ENCODE assay signal across 15 cellular contexts in the genomic region with DNA sequence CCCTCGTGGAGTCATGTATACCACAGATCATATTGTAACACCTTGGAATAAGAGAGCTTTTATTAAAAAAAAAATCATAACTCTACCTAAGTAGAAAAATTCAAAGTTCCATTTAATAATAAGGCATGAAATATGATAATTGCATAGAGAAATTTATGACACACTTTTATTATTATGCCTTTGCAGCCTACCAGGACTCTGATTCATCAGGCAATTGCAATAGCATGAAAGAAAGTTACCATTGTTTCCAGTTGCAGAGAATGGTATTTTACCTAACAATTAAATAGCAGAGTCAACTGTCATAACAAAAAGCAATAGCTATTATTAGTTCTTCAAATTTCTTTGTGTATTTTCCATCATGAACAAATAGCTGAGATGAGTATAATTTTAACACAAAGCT.
DNase-seq lines count a peak whose midpoint lies in the region; ATAC-seq and TF ChIP-seq lines count a peak whose summit lies in the region.
"Had no signal": no experiment of that assay in that cellular context is flagged by ENCODE, and none has a peak within 500 bp of the region (broad histone marks: within the 10 kb centered on the region; RNA-seq: fewer than 3 reads in every experiment).

No MANE protein-coding gene starts in this region.

- intact Hi-C loops in PC-3 (cut with micrococcal nuclease), result no loop called here

- H3K79me2 ChIP-seq in PC-3 (ENCODE audit: low read length), result no peaks in the 10 kb centered on the region

- TF ChIP-seq CTCF in AG10803 (conservative IDR thresholded peaks at IDR 0.05; ENCODE audit: low read length) (no peak), PC-3 (conservative IDR thresholded peaks at IDR 0.05; ENCODE audit: low read depth, low read length) (no peak), epithelial cell of esophagus (IDR thresholded peaks at IDR 0.05; ENCODE audit: insufficient read depth, low read depth, low read length, missing control alignments) (no peak)

- ATAC-seq in PC-3 (peak; percentile 59), HG02973 (IDR thresholded peaks at IDR 0.05; ENCODE audit: unreplicated experiment) (no peak)

- H3K36me3 ChIP-seq in PC-3 (ENCODE audit: low read depth, low read length), result no peaks in the 10 kb centered on the region

- H3F3A ChIP-seq in PC-3 (ENCODE audit: low read length, unreplicated experiment), result no peaks in the 10 kb centered on the region

- DNase-seq in AG10803 (ENCODE audit: low read depth) (peak; percentile 66), PC-3 (no peak), epithelial cell of esophagus (ENCODE audit: low read depth) (peak; percentile 59), myocyte (ENCODE audit: low read depth) (peak; percentile 9), SIG-M5 treated with dmso at 0.1 percent for 504 hours (lab: John Stamatoyannopoulos, UW; ENCODE audit: unreplicated experiment) (no peak)
- no peak for DNase-seq in effector CD4-positive, alpha-beta T cell
- DNase-seq: CD8-positive, alpha-beta memory T cell; H7; MM.1S; NCI-H1417 treated with DMSO at 0.1 percent for 48 hours; NCI-H2029 treated with DMSO at 0.1 percent for 48 hours; NCI-H510A treated with DMSO at 0.1 percent for 48 hours; SIG-M5 had no signal

- no peaks in the 10 kb centered on the region for H3K9me3 ChIP-seq in PC-3 (ENCODE audit: low read length)

- H3K4me3 ChIP-seq in AG10803 (ENCODE audit: low read length) (no peak overlapping the region), PC-3 (ENCODE audit: low read length) (no peak overlapping the region), epithelial cell of esophagus (ENCODE audit: low read length) (no peak overlapping the region)

- no peak overlapping the region for H3K27ac ChIP-seq in PC-3 (ENCODE audit: low read length)
- H3K27ac ChIP-seq: KMS-11 had no signal

- POLR2A ChIA-PET in PC-3 (lab: Charles Lee; ENCODE audit: unreplicated experiment), result no interaction called here

- CTCF ChIA-PET in PC-3 (lab: Charles Lee), result interaction anchor here (0.6 kb wide), 1 partner anchor 1398 kb away, joined by 3 read pairs; no protein-coding TSS in a partner anchor

- no peaks in the 10 kb centered on the region for H3K27me3 ChIP-seq in PC-3 (ENCODE audit: low read length)

- no peak overlapping the region for H3K4me2 ChIP-seq in PC-3 (ENCODE audit: low read length)
- H3K4me2 ChIP-seq: KMS-11 had no signal

- H3K9me2 ChIP-seq in PC-3 (replicated peaks; ENCODE audit: low read length), result no peaks in the 10 kb centered on the region

- no TSS peak for BruUV-seq in PC-3 (replicated peaks; lab: Mats Ljungman, UMichigan)

- no peak overlapping the region for H3K9ac ChIP-seq in PC-3 (ENCODE audit: low read length)
- H3K9ac ChIP-seq: KMS-11 had no signal

- no peaks in the 10 kb centered on the region for H4K20me1 ChIP-seq in PC-3 (ENCODE audit: low read length)

- H3K4me1 ChIP-seq in PC-3 (ENCODE audit: insufficient read depth, low read length), result no peaks in the 10 kb centered on the region

- H2AFZ ChIP-seq in PC-3 (ENCODE audit: low read length), result no peak overlapping the region

Comparison
In these comparisons a context has a peak if more than half of its experiments do, and no peak if none do; other contexts are left out.
1. DNase-seq: peak in AG10803 (single experiment), epithelial cell of esophagus (single experiment) and myocyte (single experiment); none in PC-3 (single experiment), effector CD4-positive, alpha-beta T cell (single experiment) and SIG-M5 treated with dmso at 0.1 percent for 504 hours (single experiment).